ENCODE assay signal across 13 cellular contexts in the genomic region with DNA sequence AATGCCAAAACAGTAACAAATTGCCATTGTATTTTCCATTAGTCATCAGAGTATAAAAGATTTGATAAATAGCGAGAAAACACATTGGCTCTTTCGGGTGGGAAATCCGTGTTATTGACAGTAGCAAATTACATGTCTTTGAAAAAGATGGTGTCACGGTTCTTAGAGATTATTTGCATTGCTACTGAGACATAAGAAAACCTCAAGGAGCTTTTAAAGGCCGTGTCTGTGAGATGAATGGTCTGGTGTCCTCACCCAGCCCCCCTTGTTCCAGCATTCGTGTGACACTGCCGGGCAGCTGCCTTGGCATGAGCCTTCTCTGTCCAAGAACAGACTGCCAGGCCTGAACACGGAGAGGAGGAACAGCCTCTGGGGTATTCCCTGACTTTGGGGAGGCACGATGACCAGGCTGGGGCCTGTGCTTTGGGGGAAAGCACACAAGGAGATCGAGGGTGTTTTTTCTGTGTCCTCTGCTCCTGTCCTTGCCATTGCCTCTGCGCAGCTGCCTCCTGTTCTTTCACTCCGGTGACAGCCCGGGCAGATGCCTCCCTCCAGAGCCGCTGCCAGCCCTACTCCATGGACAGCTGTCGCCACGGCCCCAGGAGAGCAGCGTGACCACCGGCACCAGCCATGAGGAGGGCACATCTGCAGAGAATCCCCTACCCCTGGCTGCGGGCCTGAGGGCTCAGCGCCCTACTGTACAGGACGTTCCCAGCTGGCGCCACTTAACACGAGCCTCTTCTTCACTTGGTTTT.
DNase-seq lines count a peak whose midpoint lies in the region; ATAC-seq, FAIRE-seq and TF ChIP-seq lines count a peak whose summit lies in the region.
"Had no signal": no experiment of that assay in that cellular context is flagged by ENCODE, and none has a peak within 500 bp of the region (broad histone marks: within the 10 kb centered on the region; RNA-seq: fewer than 3 reads in every experiment).

No MANE protein-coding gene starts in this region.

- intact Hi-C loops in kidney (cut with DNase I) = no loop called here

- H3K27ac ChIP-seq in kidney (ENCODE audit: low read depth in 2 of 2, low read length in 2 of 2) (no peak overlapping the region), skeletal muscle tissue (ENCODE audit: low read depth, low read length) (peak overlapping the region; percentile 73)

- H3K9me3 ChIP-seq in kidney (ENCODE audit: control insufficient read depth in 1 of 2, low read length in 2 of 2) (no peaks in the 10 kb centered on the region), skeletal muscle tissue (ENCODE audit: control insufficient read depth in 3 of 3, low read length in 3 of 3) (no peaks in the 10 kb centered on the region)
- H3K9me3 ChIP-seq: esophagus muscularis mucosa had no signal

- no peaks in the 10 kb centered on the region for H3K36me3 ChIP-seq in kidney (ENCODE audit: control insufficient read depth in 1 of 2, insufficient read depth in 2 of 2, low read length in 2 of 2)
- no peaks in the 10 kb centered on the region for H3K36me3 ChIP-seq in skeletal muscle tissue (ENCODE audit: control insufficient read depth in 3 of 3, insufficient read depth in 3 of 3, low read length in 3 of 3)
- H3K36me3 ChIP-seq: esophagus muscularis mucosa had no signal

- no peak overlapping the region for H3K9ac ChIP-seq in kidney (ENCODE audit: low read length in 2 of 2)
- peak overlapping the region in 2 of 3 donors; percentile 19 to 70 for H3K9ac ChIP-seq in skeletal muscle tissue (ENCODE audit: low read depth in 1 of 3, low read length in 3 of 3)

- FAIRE-seq in kidney (lab: Jason Lieb, UNC) = no peak
- FAIRE-seq: G401.6 had no signal

- TF ChIP-seq CTCF in kidney (IDR thresholded peaks at IDR 0.05; ENCODE audit: borderline replicate concordance, extremely low read depth, insufficient read depth) = no peak

- H3K4me3 ChIP-seq in kidney (ENCODE audit: low read length in 2 of 2) (no peak overlapping the region), skeletal muscle tissue (ENCODE audit: low read length in 3 of 3) (peak overlapping the region; percentile 10 to 54 (median 47))
- H3K4me3 ChIP-seq: esophagus muscularis mucosa, lung had no signal

- no peaks in the 10 kb centered on the region for H3K27me3 ChIP-seq in skeletal muscle tissue (ENCODE audit: control insufficient read depth in 3 of 3, insufficient read depth in 3 of 3, low read length in 3 of 3)
- H3K27me3 ChIP-seq: esophagus muscularis mucosa had no signal

- no peak for ATAC-seq in HG03135 (IDR thresholded peaks at IDR 0.05; ENCODE audit: unreplicated experiment)

- H3K4me1 ChIP-seq in kidney (ENCODE audit: control insufficient read depth in 1 of 2, insufficient read depth in 1 of 2, low read depth in 1 of 2, low read length in 2 of 2) (peaks cover 9 to 12% of the 10 kb centered on the region in 2 donors), skeletal muscle tissue (ENCODE audit: control insufficient read depth in 3 of 3, insufficient read depth in 3 of 3, low read length in 3 of 3) (peaks cover 36 to 42% (median 42%) of the 10 kb centered on the region in 3 donors)

- DNase-seq in NCI-H1694 treated with DMSO at 0.1 percent for 48 hours (lab: John Stamatoyannopoulos, UW) (peak; percentile 69), amygdala (lab: John Stamatoyannopoulos, UW) (peak in 55 of 56 donors; percentile 11 to 91 (median 70)), kidney (peak; percentile 65), EL (no peak), NCI-H82 treated with DMSO at 0.1 percent for 48 hours (lab: John Stamatoyannopoulos, UW; ENCODE audit: unreplicated experiment) (no peak)
- DNase-seq: activated naive CD8-positive, alpha-beta T cell treated with anti-CD3 and anti-CD28 coated beads, Interleukin-2, amount 10 ng/mL, durations not matched to agents 7 days and 5 days; CD4-positive, CD25-positive, alpha-beta regulatory T cell; NCI-H526 had no signal

Comparison
In these comparisons a context has a peak if more than half of its experiments do, and no peak if none do; other contexts are left out.
1. DNase-seq: peak in NCI-H1694 treated with DMSO at 0.1 percent for 48 hours (single experiment), amygdala (55 of 56) and kidney (single experiment); none in EL (single experiment) and NCI-H82 treated with DMSO at 0.1 percent for 48 hours (single experiment).
2. H3K4me3 ChIP-seq: peak in skeletal muscle tissue (3 of 3); none in kidney (0 of 2).
3. H3K9ac ChIP-seq: peak in skeletal muscle tissue (2 of 3); none in kidney (0 of 2).